ENCODE assay signal across 16 cellular contexts in the genomic region with DNA sequence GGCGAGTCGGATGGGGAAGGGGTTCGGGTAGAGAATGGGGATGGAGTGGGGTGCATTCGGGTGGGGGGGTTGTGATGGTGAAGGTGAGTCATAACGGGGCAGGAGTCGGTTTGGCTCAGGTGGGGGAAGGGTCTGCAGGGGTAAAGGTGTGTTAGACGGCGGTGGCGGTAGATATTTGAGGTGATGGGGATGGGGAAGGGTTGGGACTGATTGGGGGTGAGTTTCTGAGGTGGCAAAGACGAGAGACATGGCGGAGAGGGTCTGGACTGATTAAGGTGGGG. TPM values are rescaled to one million over a fixed set of nuclear protein-coding genes. Genes with fewer than 3 reads are reported as not detected.
DNase-seq lines count a peak whose midpoint lies in the region; ATAC-seq, FAIRE-seq and TF ChIP-seq lines count a peak whose summit lies in the region.
"Had no signal": no experiment of that assay in that cellular context is flagged by ENCODE, and none has a peak within 500 bp of the region (broad histone marks: within the 10 kb centered on the region; RNA-seq: fewer than 3 reads in every experiment).

No MANE protein-coding gene starts in this region.

- H3K27me3 ChIP-seq in H1 (replicated peaks in 1 of 4; ENCODE audit: control insufficient read depth in 3 of 4, extremely low read depth in 1 of 4, insufficient read depth in 3 of 4, low read length in 3 of 4) = no peaks in the 10 kb centered on the region
- no peaks in the 10 kb centered on the region for H3K27me3 ChIP-seq in thymus (ENCODE audit: control insufficient read depth, insufficient read depth)
- H3K27me3 ChIP-seq in CD4-positive, alpha-beta memory T cell (ENCODE audit: insufficient read depth, low read length) = no peaks in the 10 kb centered on the region
- H3K27me3 ChIP-seq: left lung had no signal

- FAIRE-seq in H1 (lab: Jason Lieb, UNC) = no peak
- FAIRE-seq: urothelium cell line had no signal

- H3K4me1 ChIP-seq in H1 (replicated peaks in 1 of 4; ENCODE audit: control insufficient read depth in 3 of 4, insufficient read depth in 4 of 4, low read length in 3 of 4) = peaks cover 0 to 11% (median 4%) of the 10 kb centered on the region in 4 experiments; a peak in 5 of 7 replicates
- H3K4me1 ChIP-seq in thymus (ENCODE audit: control insufficient read depth, insufficient read depth, low read length) = peaks cover 13% of the 10 kb centered on the region
- H3K4me1 ChIP-seq in CD4-positive, alpha-beta memory T cell (ENCODE audit: insufficient read depth, low read length) = peaks cover 13% of the 10 kb centered on the region
- H3K4me1 ChIP-seq: left lung had no signal

- no peak overlapping the region for H4K8ac ChIP-seq in H1 (ENCODE audit: extremely low read depth, insufficient read depth, low read length)

- no peak overlapping the region for H2BK15ac ChIP-seq in H1 (ENCODE audit: low read length)

- no peaks in the 10 kb centered on the region for H3K36me3 Mint-ChIP-seq in natural killer cell treated with Interleukin-12 subunit alpha and Interleukin-12 subunit beta and Interleukin-15 and Interleukin-18, amount 100 ng/mL, for 72 hours
- H3K36me3 Mint-ChIP-seq in natural killer cell = no peaks in the 10 kb centered on the region
- no peaks in the 10 kb centered on the region for H3K36me3 Mint-ChIP-seq in CD4-positive, alpha-beta memory T cell

- H3K9me3 Mint-ChIP-seq in natural killer cell treated with Interleukin-12 subunit alpha and Interleukin-12 subunit beta and Interleukin-15 and Interleukin-18, amount 100 ng/mL, for 72 hours = no peaks in the 10 kb centered on the region
- H3K9me3 Mint-ChIP-seq in natural killer cell = no peaks in the 10 kb centered on the region
- no peaks in the 10 kb centered on the region for H3K9me3 Mint-ChIP-seq in CD4-positive, alpha-beta memory T cell
- H3K9me3 Mint-ChIP-seq: IgD-negative memory B cell had no signal

- no peak overlapping the region for H3K56ac ChIP-seq in H1 (replicated peaks; ENCODE audit: insufficient read length, low read depth, low read length)

- H3K23me2 ChIP-seq in H1 (ENCODE audit: low read depth, low read length) = peaks cover 5% of the 10 kb centered on the region; the same call in 1 of the 2 replicates

- H2BK12ac ChIP-seq in H1 (ENCODE audit: low read depth, low read length) = no peak overlapping the region

- intact Hi-C loops in natural killer cell (cut with micrococcal nuclease) = no loop called here
- intact Hi-C loops in CD4-positive, alpha-beta memory T cell (cut with micrococcal nuclease) = loop anchor here (10.0 kb wide), 1 partner anchor 676 kb away; the partner anchor contains the start of gene USP27X

- no peak overlapping the region for H2AK5ac ChIP-seq in H1 (ENCODE audit: low read depth, low read length)

- no peak overlapping the region for H3K4ac ChIP-seq in H1 (replicated peaks; ENCODE audit: insufficient read length, low read depth, low read length)

- TF ChIP-seq RAD21 in H1 (IDR thresholded peaks at IDR 0.05 in 1 of 2, conservative IDR thresholded peaks at IDR 0.05 in 1 of 2; ENCODE audit: low read depth in 2 of 2, low read length in 2 of 2) = no peak

- H4K20me1 ChIP-seq in H1 (replicated peaks in 1 of 2; ENCODE audit: control insufficient read depth in 1 of 2, insufficient read depth in 2 of 2, low read length in 2 of 2) = no peaks in the 10 kb centered on the region

- CTCF ChIA-PET in H1 (lab: Charles Lee; ENCODE audit: partially characterized antibody) = no interaction called here
- CTCF ChIA-PET in CD4-positive, alpha-beta memory T cell (lab: Charles Lee; ENCODE audit: partially characterized antibody) = no interaction called here

- POLR2A ChIA-PET in H1 (lab: Charles Lee; ENCODE audit: partially characterized antibody) = no interaction called here
- POLR2A ChIA-PET in CD4-positive, alpha-beta memory T cell (lab: Charles Lee; ENCODE audit: partially characterized antibody) = interaction anchor here (1.6 kb wide), 1 partner anchor 32 kb away, joined by 4 read pairs; no protein-coding TSS in a partner anchor

- DNase-seq in natural killer cell treated with Interleukin-12 subunit alpha and Interleukin-12 subunit beta and Interleukin-15 and Interleukin-18, amount 100 ng/mL, for 72 hours (ENCODE audit: low spot score) = no peak
- no peak for DNase-seq in natural killer cell
- no peak for DNase-seq in H1 (ENCODE audit: low read depth in 1 of 2, low spot score in 2 of 2)
- DNase-seq in CD4-positive, alpha-beta memory T cell = no peak
- DNase-seq: EL, NCI-H146, NCI-H69, T-helper 9 cell had no signal

- no peak overlapping the region for H3K14ac ChIP-seq in H1 (ENCODE audit: insufficient read length)

- no peak overlapping the region for H2BK20ac ChIP-seq in H1 (ENCODE audit: low read length)

- TF ChIP-seq POLR2A in H1 (IDR thresholded peaks at IDR 0.05; ENCODE audit: control extremely low read depth in 1 of 2, low read depth in 2 of 2, low read length in 2 of 2) = no peak

- no peak for TF ChIP-seq EP300 in H1 (IDR thresholded peaks at IDR 0.05; ENCODE audit: borderline replicate concordance in 1 of 2, low read depth in 2 of 2, low read length in 2 of 2)

- no peak for ATAC-seq in natural killer cell treated with Interleukin-12 subunit alpha and Interleukin-12 subunit beta and Interleukin-15 and Interleukin-18, amount 100 ng/mL, for 72 hours
- ATAC-seq in natural killer cell (no peak), HG03039 (IDR thresholded peaks at IDR 0.05; ENCODE audit: unreplicated experiment) (no peak), GM21576 (IDR thresholded peaks at IDR 0.05; ENCODE audit: unreplicated experiment) (no peak)

- no peaks in the 10 kb centered on the region for H3K9me3 ChIP-seq in H1 (ENCODE audit: insufficient read depth in 2 of 2, low read depth in 1 of 2, low read length in 1 of 2)
- H3K9me3 ChIP-seq in thymus (ENCODE audit: control insufficient read depth) = no peaks in the 10 kb centered on the region
- H3K9me3 ChIP-seq in CD4-positive, alpha-beta memory T cell (ENCODE audit: control insufficient read depth in 1 of 2, low read length in 2 of 2) = no peaks in the 10 kb centered on the region
- H3K9me3 ChIP-seq: left lung had no signal

- H2BK120ac ChIP-seq in H1 (replicated peaks; ENCODE audit: low read depth, low read length) = no peak overlapping the region

- H3K27ac ChIP-seq in VCaP (peak overlapping the region; percentile 56; the same call in 1 of the 2 replicates), H1 (ENCODE audit: low read depth, low read length) (no peak overlapping the region), thymus (ENCODE audit: low read depth) (no peak overlapping the region)
- no peak overlapping the region for H3K27ac ChIP-seq in CD4-positive, alpha-beta memory T cell (ENCODE audit: low read depth, low read length)
- H3K27ac ChIP-seq: C4-2B, left lung had no signal

- peak overlapping the region; percentile 70 to 84 for H3K4me2 ChIP-seq in H1 (ENCODE audit: insufficient read depth in 1 of 2, low read depth in 2 of 2, low read length in 2 of 2)

- H2AFZ ChIP-seq in H1 (ENCODE audit: low read length) = no peak overlapping the region

- TF ChIP-seq CTCF in natural killer cell (IDR thresholded peaks at IDR 0.05) (no peak), VCaP (conservative IDR thresholded peaks at IDR 0.05) (no peak), H1 (IDR thresholded peaks at IDR 0.05; ENCODE audit: control extremely low read depth in 1 of 3, insufficient read depth in 1 of 3, low read depth in 1 of 3, low read length in 3 of 3) (no peak)

- H3K79me2 ChIP-seq in H1 (ENCODE audit: control insufficient read depth in 1 of 2, insufficient read depth in 2 of 2, low read length in 2 of 2) = no peaks in the 10 kb centered on the region

- peak overlapping the region; percentile 37 to 67 (median 42) for H3K4me3 ChIP-seq in H1 (ENCODE audit: extremely low read depth in 1 of 4, insufficient read depth in 2 of 4, low read depth in 3 of 4, low read length in 4 of 4)
- H3K4me3 ChIP-seq in thymus (ENCODE audit: low read length) = peak overlapping the region; percentile 55
- H3K4me3 ChIP-seq in CD4-positive, alpha-beta memory T cell (ENCODE audit: low read length in 2 of 2) = no peak overlapping the region

- no peak overlapping the region for H4K5ac ChIP-seq in H1 (ENCODE audit: insufficient read length, low read depth, low read length)

- H4K91ac ChIP-seq in H1 (replicated peaks; ENCODE audit: insufficient read length, low read length) = no peak overlapping the region

- H3K79me1 ChIP-seq in H1 (ENCODE audit: low read depth, low read length) = no peaks in the 10 kb centered on the region

- no peak overlapping the region for H3K27ac Mint-ChIP-seq in natural killer cell treated with Interleukin-12 subunit alpha and Interleukin-12 subunit beta and Interleukin-15 and Interleukin-18, amount 100 ng/mL, for 72 hours
- H3K27ac Mint-ChIP-seq in natural killer cell = no peak overlapping the region
- no peak overlapping the region for H3K27ac Mint-ChIP-seq in CD4-positive, alpha-beta memory T cell

- no CpG with 5 or more reads among the region's 11 CpGs for WGBS in H1 (ENCODE audit: extremely low coverage in 1 of 2, insufficient coverage in 1 of 2, insufficient read length in 1 of 2, insufficient replicate concordance in 2 of 2, low coverage in 1 of 2, low lambda C conversion rate in 2 of 2, missing lambda C conversion rate in 1 of 2), 2 experiments
- WGBS in thymus = 17% methylated on average over 11 of the region's 11 CpGs

- H3K23ac ChIP-seq in H1 (ENCODE audit: insufficient read length) = no peak overlapping the region

- peak overlapping the region; percentile 65 for H3K4me3 Mint-ChIP-seq in natural killer cell treated with Interleukin-12 subunit alpha and Interleukin-12 subunit beta and Interleukin-15 and Interleukin-18, amount 100 ng/mL, for 72 hours
- H3K4me3 Mint-ChIP-seq in natural killer cell = no peak overlapping the region
- no peak overlapping the region for H3K4me3 Mint-ChIP-seq in CD4-positive, alpha-beta memory T cell

- H3K9ac ChIP-seq in H1 (replicated peaks in 1 of 4; ENCODE audit: extremely low read depth in 1 of 4, low read depth in 3 of 4, low read length in 3 of 4) = no peak overlapping the region

- no peak overlapping the region for H3K18ac ChIP-seq in H1 (ENCODE audit: extremely low read depth, low read length)

- H3K36me3 ChIP-seq in H1 (ENCODE audit: control insufficient read depth in 2 of 4, insufficient read depth in 4 of 4, low read length in 3 of 4) = no peaks in the 10 kb centered on the region
- H3K36me3 ChIP-seq in thymus (ENCODE audit: control insufficient read depth, insufficient read depth) = peaks cover 5% of the 10 kb centered on the region
- no peaks in the 10 kb centered on the region for H3K36me3 ChIP-seq in CD4-positive, alpha-beta memory T cell (ENCODE audit: insufficient read depth, low read length)
- H3K36me3 ChIP-seq: left lung had no signal

- peaks cover 14 to 15% of the 10 kb centered on the region in 2 donors for H3K4me1 Mint-ChIP-seq in natural killer cell treated with Interleukin-12 subunit alpha and Interleukin-12 subunit beta and Interleukin-15 and Interleukin-18, amount 100 ng/mL, for 72 hours (ENCODE audit: low read depth in 2 of 2)
- peaks cover 0 to 19% of the 10 kb centered on the region in 2 donors for H3K4me1 Mint-ChIP-seq in natural killer cell
- peaks cover 7 to 18% (median 12%) of the 10 kb centered on the region in 4 donors for H3K4me1 Mint-ChIP-seq in CD4-positive, alpha-beta memory T cell

- H3K27me3 Mint-ChIP-seq in natural killer cell treated with Interleukin-12 subunit alpha and Interleukin-12 subunit beta and Interleukin-15 and Interleukin-18, amount 100 ng/mL, for 72 hours = peaks cover 9 to 10% of the 10 kb centered on the region in 2 donors
- H3K27me3 Mint-ChIP-seq in natural killer cell (ENCODE audit: low read depth in 2 of 2) = no peaks in the 10 kb centered on the region
- H3K27me3 Mint-ChIP-seq in CD4-positive, alpha-beta memory T cell = peaks cover 0 to 1% of the 10 kb centered on the region in 2 donors
- H3K27me3 Mint-ChIP-seq: IgD-negative memory B cell had no signal

- no peak overlapping the region for H2BK5ac ChIP-seq in H1 (ENCODE audit: low read depth, low read length)

RNA-seq across cellular contexts. Expression of gene SYP, which starts 0.7 kb away (rescaled TPM):
- total RNA-seq in natural killer cell treated with Interleukin-12 subunit alpha and Interleukin-12 subunit beta and Interleukin-15 and Interleukin-18, amount 100 ng/mL, for 72 hours = 1 to 10 TPM in 1 of 2 donors, under 1 TPM in 1; 0.84 to 1.7 TPM
- total RNA-seq in natural killer cell = 1 to 10 TPM in 1 of 3 donors, under 1 TPM in 2; 0.36 to 1.0 (median 0.80) TPM
- 10.2 and 10.8 TPM in 2 replicates for total RNA-seq in H1 (2021; fragmentation: NEBNext Ultra II Directional; extraction: Animal tissue kit (Norgen Biotek cat#: 25700))
- polyA plus RNA-seq in H1 (2011; rRNA removed) = 4.3 and 7.2 TPM in 2 replicates
- 5.8 TPM for polyA plus RNA-seq in H1 (2011; cell fraction: cytosol; rRNA removed)
- polyA plus RNA-seq in H1 (2011; cell fraction: nucleus; rRNA removed) = 7.7 TPM
- polyA plus RNA-seq in H1 (2012, experiment 1 of 2) = 10.7 to 13.8 TPM (median 12.0 TPM) in 4 replicates
- 10.9 TPM for polyA plus RNA-seq in H1 (2012, experiment 2 of 2)
- polyA plus RNA-seq in H1 (2013, experiment 1 of 2) = 8.1 TPM
- polyA plus RNA-seq in H1 (2013, experiment 2 of 2) = 8.3 TPM
- polyA minus RNA-seq in H1 (2011; rRNA and poly(A)+ RNA removed) = 4.7 and 8.7 TPM in 2 replicates
- polyA minus RNA-seq in H1 (2011; cell fraction: cytosol; rRNA and poly(A)+ RNA removed) = 4.3 TPM
- 3.1 TPM for polyA minus RNA-seq in H1 (2011; cell fraction: nucleus; rRNA and poly(A)+ RNA removed)
- 3.6 TPM for polyA plus RNA-seq in thymus
- under 1 TPM; 0.50 to 0.73 TPM for total RNA-seq in CD4-positive, alpha-beta memory T cell
- polyA plus RNA-seq in CD4-positive, alpha-beta memory T cell = under 1 TPM in 1 of 2 donors, not detected in 1; 0.32 TPM

RNA-seq across cellular contexts. Expression of gene PRICKLE3, which starts 13.1 kb away (rescaled TPM):
- total RNA-seq in natural killer cell treated with Interleukin-12 subunit alpha and Interleukin-12 subunit beta and Interleukin-15 and Interleukin-18, amount 100 ng/mL, for 72 hours = 10 to 100 TPM; 13.1 to 16.0 TPM
- 1 to 10 TPM; 6.2 to 7.9 (median 6.3) TPM for total RNA-seq in natural killer cell
- 8.4 and 10.6 TPM in 2 replicates for total RNA-seq in H1 (2021; fragmentation: NEBNext Ultra II Directional; extraction: Animal tissue kit (Norgen Biotek cat#: 25700))
- 9.1 and 15.1 TPM in 2 replicates for polyA plus RNA-seq in H1 (2011; rRNA removed)
- 5.4 TPM for polyA plus RNA-seq in H1 (2011; cell fraction: cytosol; rRNA removed)
- 16.0 TPM for polyA plus RNA-seq in H1 (2011; cell fraction: nucleus; rRNA removed)
- 9.0 to 13.6 TPM (median 12.4 TPM) in 4 replicates for polyA plus RNA-seq in H1 (2012, experiment 1 of 2)
- polyA plus RNA-seq in H1 (2012, experiment 2 of 2) = 12.3 TPM
- 5.5 TPM for polyA plus RNA-seq in H1 (2013, experiment 1 of 2)
- 5.2 TPM for polyA plus RNA-seq in H1 (2013, experiment 2 of 2)
- polyA minus RNA-seq in H1 (2011; rRNA and poly(A)+ RNA removed) = 5.5 and 6.8 TPM in 2 replicates
- polyA minus RNA-seq in H1 (2011; cell fraction: cytosol; rRNA and poly(A)+ RNA removed) = 8.3 TPM
- 11.0 TPM for polyA minus RNA-seq in H1 (2011; cell fraction: nucleus; rRNA and poly(A)+ RNA removed)
- 5.4 TPM for polyA plus RNA-seq in thymus
- 10 to 100 TPM; 12.0 to 12.3 TPM for total RNA-seq in CD4-positive, alpha-beta memory T cell
- polyA plus RNA-seq in CD4-positive, alpha-beta memory T cell = 1 to 10 TPM in 1 of 2 donors, under 1 TPM in 1; 0.73 to 4.5 TPM

RNA-seq across cellular contexts. Expression of gene PLP2, which starts 27.6 kb away (rescaled TPM):
- 10 to 100 TPM; 50.6 to 54.0 TPM for total RNA-seq in natural killer cell treated with Interleukin-12 subunit alpha and Interleukin-12 subunit beta and Interleukin-15 and Interleukin-18, amount 100 ng/mL, for 72 hours
- 10 to 100 TPM; 29.3 to 69.7 (median 34.8) TPM for total RNA-seq in natural killer cell
- total RNA-seq in H1 (2021; fragmentation: NEBNext Ultra II Directional; extraction: Animal tissue kit (Norgen Biotek cat#: 25700)) = 9.0 and 10.3 TPM in 2 replicates
- polyA plus RNA-seq in H1 (2011; rRNA removed) (23.4 and 25.6 TPM in 2 replicates), thymus (130 TPM)
- 14.0 TPM for polyA plus RNA-seq in H1 (2011; cell fraction: cytosol; rRNA removed)
- polyA plus RNA-seq in H1 (2011; cell fraction: nucleus; rRNA removed) = 8.6 TPM
- polyA plus RNA-seq in H1 (2012, experiment 1 of 2) = 14.3 to 18.4 TPM (median 15.5 TPM) in 4 replicates
- 16.9 TPM for polyA plus RNA-seq in H1 (2012, experiment 2 of 2)
- polyA plus RNA-seq in H1 (2013, experiment 1 of 2) = 31.9 TPM
- polyA plus RNA-seq in H1 (2013, experiment 2 of 2) = 39.0 TPM
- polyA minus RNA-seq in H1 (2011; rRNA and poly(A)+ RNA removed) = 7.6 and 10.2 TPM in 2 replicates
- 8.1 TPM for polyA minus RNA-seq in H1 (2011; cell fraction: cytosol; rRNA and poly(A)+ RNA removed)
- 2.0 TPM for polyA minus RNA-seq in H1 (2011; cell fraction: nucleus; rRNA and poly(A)+ RNA removed)
- total RNA-seq in CD4-positive, alpha-beta memory T cell = 100 to 1,000 TPM; 132 to 146 TPM
- polyA plus RNA-seq in CD4-positive, alpha-beta memory T cell = 100 to 1,000 TPM; 228 to 334 TPM

RNA-seq across cellular contexts. Expression of gene CACNA1F, which starts 33.9 kb away (rescaled TPM):
- total RNA-seq in natural killer cell treated with Interleukin-12 subunit alpha and Interleukin-12 subunit beta and Interleukin-15 and Interleukin-18, amount 100 ng/mL, for 72 hours = under 1 TPM in 1 of 2 donors, not detected in 1; 0.14 TPM
- 1 to 10 TPM in 1 of 3 donors, under 1 TPM in 2; 0.48 to 1.1 (median 0.66) TPM for total RNA-seq in natural killer cell
- 0.77 and 0.84 TPM in 2 replicates for total RNA-seq in H1 (2021; fragmentation: NEBNext Ultra II Directional; extraction: Animal tissue kit (Norgen Biotek cat#: 25700))
- polyA plus RNA-seq in H1 (2011; rRNA removed) (0.59 and 1.7 TPM in 2 replicates), thymus (1.8 TPM)
- polyA plus RNA-seq in H1 (2011; cell fraction: cytosol; rRNA removed) = 1.1 TPM
- 6.3 TPM for polyA plus RNA-seq in H1 (2011; cell fraction: nucleus; rRNA removed)
- 0.62 to 1.1 TPM (median 0.82 TPM) in 4 replicates for polyA plus RNA-seq in H1 (2012, experiment 1 of 2)
- 0.33 TPM for polyA plus RNA-seq in H1 (2012, experiment 2 of 2)
- polyA plus RNA-seq in H1 (2013, experiment 1 of 2) = 0.59 TPM
- 0.42 TPM for polyA plus RNA-seq in H1 (2013, experiment 2 of 2)
- 0.76 and 1.2 TPM in 2 replicates for polyA minus RNA-seq in H1 (2011; rRNA and poly(A)+ RNA removed)
- polyA minus RNA-seq in H1 (2011; cell fraction: cytosol; rRNA and poly(A)+ RNA removed) = 1.6 TPM
- polyA minus RNA-seq in H1 (2011; cell fraction: nucleus; rRNA and poly(A)+ RNA removed) = 3.7 TPM
- total RNA-seq in CD4-positive, alpha-beta memory T cell = 1 to 10 TPM; 1.2 to 1.3 TPM
- under 1 TPM in 1 of 2 donors, not detected in 1; 0.03 TPM for polyA plus RNA-seq in CD4-positive, alpha-beta memory T cell
- polyA plus RNA-seq: IgD-negative memory B cell had no signal

RNA-seq across cellular contexts. Expression of gene CCDC22, which starts 36.0 kb away (rescaled TPM):
- total RNA-seq in natural killer cell treated with Interleukin-12 subunit alpha and Interleukin-12 subunit beta and Interleukin-15 and Interleukin-18, amount 100 ng/mL, for 72 hours = 10 to 100 TPM; 25.6 to 25.7 TPM
- 10 to 100 TPM; 19.6 to 22.8 (median 22.1) TPM for total RNA-seq in natural killer cell
- 7.3 and 8.0 TPM in 2 replicates for total RNA-seq in H1 (2021; fragmentation: NEBNext Ultra II Directional; extraction: Animal tissue kit (Norgen Biotek cat#: 25700))
- polyA plus RNA-seq in H1 (2011; rRNA removed) = 13.9 and 19.0 TPM in 2 replicates
- polyA plus RNA-seq in H1 (2011; cell fraction: cytosol; rRNA removed) = 9.1 TPM
- 22.3 TPM for polyA plus RNA-seq in H1 (2011; cell fraction: nucleus; rRNA removed)
- polyA plus RNA-seq in H1 (2012, experiment 1 of 2) = 6.0 to 9.6 TPM (median 8.9 TPM) in 4 replicates
- polyA plus RNA-seq in H1 (2012, experiment 2 of 2) = 11.0 TPM
- polyA plus RNA-seq in H1 (2013, experiment 1 of 2) = 4.0 TPM
- polyA plus RNA-seq in H1 (2013, experiment 2 of 2) = 3.9 TPM
- 7.9 and 10.2 TPM in 2 replicates for polyA minus RNA-seq in H1 (2011; rRNA and poly(A)+ RNA removed)
- polyA minus RNA-seq in H1 (2011; cell fraction: cytosol; rRNA and poly(A)+ RNA removed) = 9.5 TPM
- 5.4 TPM for polyA minus RNA-seq in H1 (2011; cell fraction: nucleus; rRNA and poly(A)+ RNA removed)
- polyA plus RNA-seq in thymus = 20.9 TPM
- 10 to 100 TPM; 27.1 to 27.7 TPM for total RNA-seq in CD4-positive, alpha-beta memory T cell
- 10 to 100 TPM; 22.6 to 33.1 TPM for polyA plus RNA-seq in CD4-positive, alpha-beta memory T cell

Comparison
In these comparisons a context has a peak if more than half of its experiments do, and no peak if none do; other contexts are left out.
1. H3K4me3 ChIP-seq: peak in H1 (4 of 4) and thymus (single experiment); none in CD4-positive, alpha-beta memory T cell (0 of 2).